In the genomic region with DNA sequence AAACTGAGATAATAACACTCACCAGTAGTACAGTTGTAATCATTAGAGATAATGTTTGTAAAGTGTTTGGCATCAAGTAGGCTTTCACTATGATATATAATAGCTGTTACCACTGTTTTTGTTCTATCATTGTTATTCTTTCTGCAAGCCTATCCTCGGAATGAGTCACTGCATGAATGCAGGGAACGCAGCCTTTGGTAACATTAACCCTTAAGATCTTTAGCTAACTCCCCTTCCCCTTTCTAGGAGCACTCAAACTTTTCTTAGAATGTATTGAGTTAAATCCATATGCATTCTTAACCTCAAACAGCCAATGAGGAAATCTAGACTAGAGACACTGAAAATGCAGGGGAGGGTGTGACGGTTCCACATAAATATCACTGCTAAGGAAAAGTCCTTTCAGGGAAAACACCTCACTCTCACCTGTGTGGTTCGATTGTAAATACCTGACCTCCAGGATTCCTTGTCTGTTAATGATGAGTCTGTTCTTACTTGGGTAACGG, we compare ENCODE assay signal across 11 cellular contexts.
DNase-seq lines count a peak whose midpoint lies in the region; ATAC-seq and TF ChIP-seq lines count a peak whose summit lies in the region.
"Had no signal": no experiment of that assay in that cellular context is flagged by ENCODE, and none has a peak within 500 bp of the region (broad histone marks: within the 10 kb centered on the region; RNA-seq: fewer than 3 reads in every experiment).

No MANE protein-coding gene starts in this region.

- peaks cover 1% of the 10 kb centered on the region for H3K27me3 ChIP-seq in effector memory CD4-positive, alpha-beta T cell (replicated peaks; ENCODE audit: control insufficient read depth, insufficient read depth, low read length, poor library complexity, severe bottlenecking)

- no peaks in the 10 kb centered on the region for H3K9me3 ChIP-seq in effector memory CD4-positive, alpha-beta T cell (ENCODE audit: control insufficient read depth, low read length)
- H3K9me3 ChIP-seq: A549 had no signal

- ATAC-seq in HG02763 (IDR thresholded peaks at IDR 0.05; ENCODE audit: unreplicated experiment): no peak
- ATAC-seq: A549 had no signal

- CTCF ChIA-PET in RWPE1 (lab: Yijun Ruan, JAX): interaction anchor here (0.7 kb wide), 1 partner anchor 900 kb away, joined by 3 read pairs; no protein-coding TSS in a partner anchor

- no peaks in the 10 kb centered on the region for H3K36me3 ChIP-seq in effector memory CD4-positive, alpha-beta T cell (ENCODE audit: control insufficient read depth, insufficient read depth, low read length)

- no peak for TF ChIP-seq CTCF in RWPE1 (conservative IDR thresholded peaks at IDR 0.05; ENCODE audit: low read depth)

- DNase-seq in NCI-H2196 treated with DMSO at 0.1 percent for 48 hours (lab: John Stamatoyannopoulos, UW; ENCODE audit: unreplicated experiment): peak; percentile 7
- DNase-seq in NCI-H2196 (lab: John Stamatoyannopoulos, UW; ENCODE audit: unreplicated experiment): no peak
- DNase-seq in RWPE1 (ENCODE audit: low spot score): peak; percentile 5
- peak; percentile 59 for DNase-seq in fibroblast of peridontal ligament (ENCODE audit: extremely low read depth)
- DNase-seq in effector memory CD4-positive, alpha-beta T cell: no peak
- no peak for DNase-seq in activated CD4-positive, alpha-beta T cell treated with anti-CD3 and anti-CD28 coated beads for 48 hours
- DNase-seq in occipital lobe (lab: John Stamatoyannopoulos, UW): no peak
- DNase-seq: activated naive CD8-positive, alpha-beta T cell treated with anti-CD3 and anti-CD28 coated beads for 36 hours; NCI-H1092 treated with DMSO at 0.1 percent for 48 hours had no signal

- no peaks in the 10 kb centered on the region for H3K4me1 ChIP-seq in effector memory CD4-positive, alpha-beta T cell (ENCODE audit: control insufficient read depth, insufficient read depth, low read length, poor library complexity, severe bottlenecking)
- H3K4me1 ChIP-seq: A549 had no signal

- no peak overlapping the region for H3K27ac ChIP-seq in RWPE1
- H3K27ac ChIP-seq in effector memory CD4-positive, alpha-beta T cell (ENCODE audit: insufficient read depth, low read length, poor library complexity, severe bottlenecking): no peak overlapping the region
- H3K27ac ChIP-seq: A549 had no signal

- no peak overlapping the region for H3K4me3 ChIP-seq in effector memory CD4-positive, alpha-beta T cell (ENCODE audit: insufficient read depth, low read depth, low read length, poor library complexity, severe bottlenecking)
- H3K4me3 ChIP-seq: A549 had no signal

- POLR2A ChIA-PET in RWPE1 (lab: Yijun Ruan, JAX; ENCODE audit: low non-redundant PET): no interaction called here

Comparison
In these comparisons a context has a peak if more than half of its experiments do, and no peak if none do; other contexts are left out.
1. DNase-seq: peak in NCI-H2196 treated with DMSO at 0.1 percent for 48 hours (single experiment), RWPE1 (single experiment) and fibroblast of peridontal ligament (single experiment); none in NCI-H2196 (single experiment), effector memory CD4-positive, alpha-beta T cell (0 of 3), activated CD4-positive, alpha-beta T cell treated with anti-CD3 and anti-CD28 coated beads for 48 hours (single experiment) and occipital lobe (single experiment).